26 cellular contexts compared by ENCODE assay signal in the genomic region with DNA sequence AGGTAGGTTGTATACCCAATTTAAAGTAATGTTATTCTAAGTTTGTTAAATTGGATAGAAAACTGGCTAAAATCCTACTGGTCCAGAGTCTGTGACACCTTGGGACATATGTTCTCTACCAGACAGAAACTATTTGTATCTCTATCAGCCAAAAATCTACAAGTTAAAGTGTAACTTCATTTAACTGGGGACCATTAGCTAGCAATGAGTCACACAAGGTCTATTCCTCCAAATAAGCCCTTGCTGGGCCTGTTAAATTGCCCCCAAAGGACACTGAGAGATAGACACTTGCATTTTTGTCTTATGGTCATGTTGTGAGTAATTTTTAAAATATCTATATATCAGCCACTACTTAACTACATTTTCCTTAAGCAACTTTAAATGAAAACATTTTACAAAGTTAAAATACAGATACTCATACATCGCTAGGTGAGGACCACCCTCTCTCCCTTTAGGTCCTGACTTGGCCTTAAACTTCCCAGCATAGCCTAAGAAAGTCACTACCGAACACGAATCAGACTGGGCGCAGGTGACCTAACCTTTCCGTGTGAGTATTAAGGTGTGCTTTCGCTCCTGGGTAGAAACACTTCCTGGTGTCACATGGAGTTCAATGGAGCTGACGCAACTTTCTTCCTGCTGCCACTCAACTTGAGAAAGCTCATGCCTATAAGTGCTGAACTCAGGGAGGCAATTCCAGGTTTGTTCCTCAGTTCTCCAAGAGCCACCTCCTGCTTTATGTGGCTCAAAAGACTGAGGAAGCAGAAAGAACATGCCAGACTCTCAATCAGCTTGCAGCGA.
DNase-seq lines count a peak whose midpoint lies in the region; TF ChIP-seq lines count a peak whose summit lies in the region.
"Had no signal": no experiment of that assay in that cellular context is flagged by ENCODE, and none has a peak within 500 bp of the region (broad histone marks: within the 10 kb centered on the region; RNA-seq: fewer than 3 reads in every experiment).

No MANE protein-coding gene starts in this region.

- POLR2A ChIA-PET in MCF 10A (lab: Yijun Ruan, JAX) = no interaction called here
- POLR2A ChIA-PET in HEK293T (lab: Yijun Ruan, JAX) = no interaction called here

- H2AK5ac ChIP-seq in mesenchymal stem cell (ENCODE audit: low read length, severe bottlenecking) = peak overlapping the region; percentile 86

- WGBS in mesenchymal stem cell = 96% methylated on average over 8 of the region's 8 CpGs

- no peak overlapping the region for H3K27ac Mint-ChIP-seq in MCF 10A (ENCODE audit: low read depth, unreplicated experiment)
- H3K27ac Mint-ChIP-seq: progenitor cell of endocrine pancreas had no signal

- CTCF ChIA-PET in MCF 10A (lab: Yijun Ruan, JAX) (no interaction called here), HEK293T (lab: Yijun Ruan, JAX) (no interaction called here)

- no peaks in the 10 kb centered on the region for H3K36me3 Mint-ChIP-seq in MCF 10A (ENCODE audit: insufficient read depth, unreplicated experiment)
- H3K36me3 Mint-ChIP-seq: CD4-positive, alpha-beta memory T cell had no signal

- peak overlapping the region; percentile 82 for H2BK5ac ChIP-seq in mesenchymal stem cell (ENCODE audit: low read depth, low read length, poor library complexity, severe bottlenecking)

- no peak overlapping the region for H3K23ac ChIP-seq in mesenchymal stem cell (ENCODE audit: low read length in 2 of 2)

- no peaks in the 10 kb centered on the region for H3K9me3 ChIP-seq in mesenchymal stem cell (ENCODE audit: control insufficient read depth, low read length)
- H3K9me3 ChIP-seq: left ventricle myocardium inferior, stomach, tibial artery had no signal

- H2BK15ac ChIP-seq in mesenchymal stem cell (ENCODE audit: low read depth, poor library complexity, severe bottlenecking) = no peak overlapping the region

- no peak overlapping the region for H3K4ac ChIP-seq in mesenchymal stem cell (ENCODE audit: low read depth in 1 of 2, low read length in 2 of 2)

- H3K9ac ChIP-seq in mesenchymal stem cell (ENCODE audit: low read length) = no peak overlapping the region

- H3K9me3 Mint-ChIP-seq in MCF 10A (ENCODE audit: unreplicated experiment) = no peaks in the 10 kb centered on the region
- H3K9me3 Mint-ChIP-seq: CD4-positive, alpha-beta memory T cell had no signal

- H3K4me2 ChIP-seq in mesenchymal stem cell (ENCODE audit: low read length, poor library complexity, severe bottlenecking) = no peak overlapping the region

- H2AFZ ChIP-seq in mesenchymal stem cell (ENCODE audit: low read depth, low read length) = no peak overlapping the region

- no peak overlapping the region for H2BK120ac ChIP-seq in mesenchymal stem cell (ENCODE audit: low read depth, low read length)

- TF ChIP-seq CTCF in MCF 10A (IDR thresholded peaks at IDR 0.05; ENCODE audit: unreplicated experiment) = no peak
- no peak for TF ChIP-seq CTCF in epithelial cell of proximal tubule (conservative IDR thresholded peaks at IDR 0.05; ENCODE audit: low read depth, low read length)

- H3K4me3 ChIP-seq in epithelial cell of proximal tubule (ENCODE audit: low read depth, low read length) (no peak overlapping the region), mesenchymal stem cell (ENCODE audit: insufficient read depth in 1 of 2, low read depth in 1 of 2, low read length in 2 of 2) (no peak overlapping the region)
- H3K4me3 ChIP-seq: cardiac muscle cell, left ventricle myocardium inferior, stomach, tibial artery had no signal

- intact Hi-C loops in MCF 10A (cut with micrococcal nuclease) = no loop called here

- H4K91ac ChIP-seq in mesenchymal stem cell (ENCODE audit: low read length) = no peak overlapping the region

- H3K36me3 ChIP-seq in mesenchymal stem cell (ENCODE audit: control insufficient read depth in 1 of 2, insufficient read depth in 2 of 2, low read depth in 1 of 2, low read length in 2 of 2) = no peaks in the 10 kb centered on the region
- H3K36me3 ChIP-seq: cardiac muscle cell, left ventricle myocardium inferior, stomach, tibial artery had no signal

- in situ Hi-C loops in T47D (cut with HindIII; ENCODE audit: low pct_unique_long_range_greater_than_20kb, low sequenced_read_pairs) = no loop called here

- H3K79me1 ChIP-seq in mesenchymal stem cell (replicated peaks; ENCODE audit: low read length, poor library complexity, severe bottlenecking) = peaks cover 6% of the 10 kb centered on the region

- H3K27me3 ChIP-seq in mesenchymal stem cell (ENCODE audit: control insufficient read depth in 1 of 2, insufficient read depth in 1 of 2, low read length in 2 of 2) = no peaks in the 10 kb centered on the region
- H3K27me3 ChIP-seq: cardiac muscle cell, stomach, tibial artery had no signal

- H3K4me1 ChIP-seq in mesenchymal stem cell (ENCODE audit: control insufficient read depth, insufficient read depth, low read depth, low read length) = peaks cover 9% of the 10 kb centered on the region
- H3K4me1 ChIP-seq: left ventricle myocardium inferior, stomach, tibial artery had no signal

- peaks cover 52% of the 10 kb centered on the region for H3K27me3 Mint-ChIP-seq in MCF 10A (ENCODE audit: insufficient read depth, unreplicated experiment)
- H3K27me3 Mint-ChIP-seq: progenitor cell of endocrine pancreas had no signal

- no peak overlapping the region for H3K14ac ChIP-seq in mesenchymal stem cell (ENCODE audit: low read length in 2 of 2)

- H2BK12ac ChIP-seq in mesenchymal stem cell (ENCODE audit: low read length in 2 of 2) = no peak overlapping the region

- H3K4me1 Mint-ChIP-seq in MCF 10A (ENCODE audit: insufficient read depth, unreplicated experiment) = no peaks in the 10 kb centered on the region
- H3K4me1 Mint-ChIP-seq: CD4-positive, alpha-beta memory T cell had no signal

- H3K4me3 Mint-ChIP-seq in MCF 10A (ENCODE audit: unreplicated experiment) = no peak overlapping the region
- H3K4me3 Mint-ChIP-seq: CD4-positive, alpha-beta memory T cell had no signal

- no peak overlapping the region for H3K18ac ChIP-seq in mesenchymal stem cell (ENCODE audit: low read depth in 1 of 2, low read length in 2 of 2)

- no TSS peak for BruUV-seq in MCF 10A (replicated peaks; lab: Mats Ljungman, UMichigan)

- no peak overlapping the region for H4K8ac ChIP-seq in mesenchymal stem cell (ENCODE audit: low read length)

- peak overlapping the region; percentile 98 for H3K27ac ChIP-seq in mesenchymal stem cell (ENCODE audit: low read length, poor library complexity, severe bottlenecking)
- H3K27ac ChIP-seq: cardiac muscle cell, left ventricle myocardium inferior, stomach, tibial artery had no signal

- DNase-seq in T47D (ENCODE audit: low read depth in 1 of 2, low spot score in 1 of 2) = peak; percentile 38 to 87
- DNase-seq in MCF 10A (ENCODE audit: unreplicated experiment) = no peak
- peak; percentile 39 for DNase-seq in epithelial cell of proximal tubule (ENCODE audit: low read depth)
- no peak for DNase-seq in mesenchymal stem cell
- no peak for DNase-seq in NOMO-1 treated with dmso at 0.1 percent for 144 hours (lab: John Stamatoyannopoulos, UW; ENCODE audit: unreplicated experiment)
- DNase-seq in HUDEP-2 (lab: John Stamatoyannopoulos, UW; ENCODE audit: unreplicated experiment in 76 of 76) = no peak
- DNase-seq in HEK293T (ENCODE audit: extremely low spot score) = no peak
- DNase-seq in mesenteric fat pad (ENCODE audit: low spot score) = no peak
- DNase-seq: activated CD4-positive, alpha-beta T cell treated with anti-CD3 and anti-CD28 coated beads, Interleukin-2, amount 50 U/mL, for 48 hours; activated CD8-positive, alpha-beta memory T cell treated with anti-CD3 and anti-CD28 coated beads, Interleukin-2, amount 50 U/mL, for 4 hours; activated naive CD4-positive, alpha-beta T cell treated with anti-CD3 and anti-CD28 coated beads, Interleukin-2, amount 50 U/mL, for 16 hours; AML-193; amygdala; CD4-positive, alpha-beta memory T cell; DMS153; left ventricle myocardium inferior; NCI-H1105; NCI-H2029 treated with DMSO at 0.1 percent for 48 hours; NCI-H345; NCI-H774; stimulated activated CD8-positive, alpha-beta memory T cell treated with anti-CD3 and anti-CD28 coated beads, Interleukin-4, amount 100 ng/mL, for 48 hours; stomach; T-helper 9 cell; tibial artery had no signal

TF ChIP-seq in HEK293T, 16 proteins besides CTCF, POLR2A, EP300 and RAD21:
- TF ChIP-seq SP1 (IDR thresholded peaks at IDR 0.05) = no peak
- TF ChIP-seq, protein P1, sequence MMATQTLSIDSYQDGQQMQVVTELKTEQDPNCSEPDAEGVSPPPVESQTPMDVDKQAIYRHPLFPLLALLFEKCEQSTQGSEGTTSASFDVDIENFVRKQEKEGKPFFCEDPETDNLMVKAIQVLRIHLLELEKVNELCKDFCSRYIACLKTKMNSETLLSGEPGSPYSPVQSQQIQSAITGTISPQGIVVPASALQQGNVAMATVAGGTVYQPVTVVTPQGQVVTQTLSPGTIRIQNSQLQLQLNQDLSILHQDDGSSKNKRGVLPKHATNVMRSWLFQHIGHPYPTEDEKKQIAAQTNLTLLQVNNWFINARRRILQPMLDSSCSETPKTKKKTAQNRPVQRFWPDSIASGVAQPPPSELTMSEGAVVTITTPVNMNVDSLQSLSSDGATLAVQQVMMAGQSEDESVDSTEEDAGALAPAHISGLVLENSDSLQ (IDR thresholded peaks at IDR 0.05) = no peak
- no peak for TF ChIP-seq FOXA1 (IDR thresholded peaks at IDR 0.05)
- no peak for TF ChIP-seq CTBP1 (IDR thresholded peaks at IDR 0.05; ENCODE audit: borderline replicate concordance)
- TF ChIP-seq FOXM1 (IDR thresholded peaks at IDR 0.05; ENCODE audit: borderline replicate concordance) = no peak
- TF ChIP-seq BHLHE40 (IDR thresholded peaks at IDR 0.05; ENCODE audit: borderline replicate concordance) = no peak
- TF ChIP-seq ZNF384 (IDR thresholded peaks at IDR 0.05) = no peak
- no peak for TF ChIP-seq LEF1 (IDR thresholded peaks at IDR 0.05; ENCODE audit: borderline replicate concordance)
- TF ChIP-seq TARDBP (IDR thresholded peaks at IDR 0.05) = no peak
- no peak for TF ChIP-seq L3MBTL2 (conservative IDR thresholded peaks at IDR 0.05)
- no peak for TF ChIP-seq SUZ12 (IDR thresholded peaks at IDR 0.05)
- TF ChIP-seq HDGF (IDR thresholded peaks at IDR 0.05; ENCODE audit: borderline replicate concordance) = no peak
- TF ChIP-seq FOXK2 (IDR thresholded peaks at IDR 0.05) = no peak
- no peak for TF ChIP-seq NFRKB (IDR thresholded peaks at IDR 0.05)
- TF ChIP-seq ELF4 (IDR thresholded peaks at IDR 0.05) = no peak
- TF ChIP-seq ARNT (IDR thresholded peaks at IDR 0.05) = no peak

Comparison
In these comparisons a context has a peak if more than half of its experiments do, and no peak if none do; other contexts are left out.
1. DNase-seq: peak in T47D (2 of 2) and epithelial cell of proximal tubule (single experiment); none in MCF 10A (single experiment), mesenchymal stem cell (single experiment), NOMO-1 treated with dmso at 0.1 percent for 144 hours (single experiment), HUDEP-2 (0 of 76), HEK293T (single experiment) and mesenteric fat pad (single experiment).